ENCODE assay signal across 13 cellular contexts in genomic region chr12:123055281-123055766, GRCh38.
DNase-seq lines count a peak whose midpoint lies in the region; TF ChIP-seq lines count a peak whose summit lies in the region.
"Had no signal": no experiment of that assay in that cellular context is flagged by ENCODE, and none has a peak within 500 bp of the region (broad histone marks: within the 10 kb centered on the region; RNA-seq: fewer than 3 reads in every experiment).

No MANE protein-coding gene starts in this region.

- peak overlapping the region; percentile 57 for H3K4me3 Mint-ChIP-seq in neural progenitor cell

- H3K27ac Mint-ChIP-seq in neural progenitor cell = peak overlapping the region; percentile 66

- no peak overlapping the region for H2AFZ ChIP-seq in neural progenitor cell (replicated peaks)

- no peaks in the 10 kb centered on the region for H3K36me3 ChIP-seq in neural progenitor cell

- no peak overlapping the region for H3K4me2 ChIP-seq in neural progenitor cell
- H3K4me2 ChIP-seq: BLaER1 treated with 17β-estradiol and CSF1 and Interleukin-3, amounts not matched to agents 10 nM and 100 nM had no signal

- no peaks in the 10 kb centered on the region for H3K79me2 ChIP-seq in neural progenitor cell (ENCODE audit: low read depth)

- H3F3A ChIP-seq in neural progenitor cell (ENCODE audit: low read depth) = no peaks in the 10 kb centered on the region

- in situ Hi-C loops in G401 (cut with HindIII; ENCODE audit: low sequenced_read_pairs) = no loop called here

- H3K27me3 Mint-ChIP-seq in neural progenitor cell (ENCODE audit: insufficient read depth, low read depth) = peaks cover 5% of the 10 kb centered on the region

- no peaks in the 10 kb centered on the region for H4K20me1 ChIP-seq in neural progenitor cell (ENCODE audit: low read depth)

- H3K27ac ChIP-seq in angular gyrus (ENCODE audit: low read depth, low read length) (peak overlapping the region; percentile 29), neural progenitor cell (no peak overlapping the region)
- H3K27ac ChIP-seq: BLaER1 treated with 17β-estradiol and CSF1 and Interleukin-3, amounts not matched to agents 10 nM and 100 nM; SK-N-MC had no signal

- TF ChIP-seq CTCF in neural progenitor cell (IDR thresholded peaks at IDR 0.05) = no peak

- H3K9me3 Mint-ChIP-seq in neural progenitor cell = no peaks in the 10 kb centered on the region

- no peaks in the 10 kb centered on the region for H3K27me3 ChIP-seq in neural progenitor cell
- H3K27me3 ChIP-seq: BLaER1 treated with 17β-estradiol and CSF1 and Interleukin-3, amounts not matched to agents 10 nM and 100 nM had no signal

- peaks cover 1% of the 10 kb centered on the region for H3K36me3 Mint-ChIP-seq in neural progenitor cell

- no peak overlapping the region for H3K9ac ChIP-seq in neural progenitor cell
- H3K9ac ChIP-seq: BLaER1 treated with 17β-estradiol and CSF1 and Interleukin-3, amounts not matched to agents 10 nM and 100 nM had no signal

- no peak overlapping the region for H3K4me3 ChIP-seq in neural progenitor cell
- H3K4me3 ChIP-seq: BLaER1 treated with 17β-estradiol and CSF1 and Interleukin-3, amounts not matched to agents 10 nM and 100 nM; GM12878; mucosa of descending colon; SK-N-MC had no signal

- H3K9me3 ChIP-seq in neural progenitor cell (ENCODE audit: low read depth) = no peaks in the 10 kb centered on the region
- H3K9me3 ChIP-seq: BLaER1 treated with 17β-estradiol and CSF1 and Interleukin-3, amounts not matched to agents 10 nM and 100 nM; mucosa of descending colon had no signal

- DNase-seq in G401 (ENCODE audit: low spot score) = peak; percentile 95
- peak; percentile 51 to 87 for DNase-seq in NCI-H2081 (lab: John Stamatoyannopoulos, UW)
- no peak for DNase-seq in neural progenitor cell (ENCODE audit: low spot score)
- no peak for DNase-seq in NK-92 (lab: John Stamatoyannopoulos, UW; ENCODE audit: unreplicated experiment)
- no peak for DNase-seq in activated CD4-positive, CD25-positive, alpha-beta regulatory T cell treated with anti-CD3 and anti-CD28 coated beads, Interleukin-2, amount 50 U/mL, for 72 hours
- DNase-seq in NCI-H2107 (lab: John Stamatoyannopoulos, UW) = no peak
- DNase-seq: activated CD8-positive, alpha-beta memory T cell treated with anti-CD3 and anti-CD28 coated beads for 24 hours; activated gamma-delta T cell had no signal

- no peaks in the 10 kb centered on the region for H3K4me1 ChIP-seq in neural progenitor cell

- peaks cover 39% of the 10 kb centered on the region for H3K4me1 Mint-ChIP-seq in neural progenitor cell

Comparison
In these comparisons a context has a peak if more than half of its experiments do, and no peak if none do; other contexts are left out.
1. DNase-seq: peak in G401 (single experiment) and NCI-H2081 (2 of 2); none in neural progenitor cell (single experiment), NK-92 (single experiment), activated CD4-positive, CD25-positive, alpha-beta regulatory T cell treated with anti-CD3 and anti-CD28 coated beads, Interleukin-2, amount 50 U/mL, for 72 hours (single experiment) and NCI-H2107 (single experiment).